In the genomic region with DNA sequence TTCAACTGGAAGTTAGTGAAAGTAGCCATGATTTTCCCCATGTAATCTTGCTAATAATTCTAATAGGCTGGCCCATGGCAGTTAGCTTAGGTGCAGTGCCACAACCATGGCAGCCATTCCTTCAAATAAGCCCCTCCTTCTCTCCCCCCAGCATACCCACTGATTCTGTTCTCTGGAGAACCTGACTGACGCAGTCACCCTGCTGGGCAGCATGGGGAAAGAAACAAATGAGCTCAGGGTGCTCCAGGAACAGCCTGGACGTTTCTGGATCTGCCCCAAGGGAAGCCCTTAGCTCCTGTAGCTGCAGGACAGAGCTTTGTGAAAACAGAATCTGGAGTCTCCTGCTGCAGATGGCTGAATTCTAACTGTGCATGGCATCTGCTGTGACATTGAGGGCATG, we compare ENCODE assay signal across 16 cellular contexts. TPM values are rescaled to one million over a fixed set of nuclear protein-coding genes. Genes with fewer than 3 reads are reported as not detected.
"Had no signal": no experiment of that assay in that cellular context is flagged by ENCODE, and none has a peak within 500 bp of the region (broad histone marks: within the 10 kb centered on the region; RNA-seq: fewer than 3 reads in every experiment).

No MANE protein-coding gene starts in this region.

- H3K27me3 ChIP-seq: neural progenitor cell, pancreas, upper lobe of right lung had no signal

- FAIRE-seq: pancreas had no signal

- H3K9me3 ChIP-seq: pancreas, upper lobe of right lung had no signal

- DNase-seq: activated naive CD4-positive, alpha-beta T cell treated with Interleukin-2 at 50 U/mL for 16 hours; activated naive CD8-positive, alpha-beta T cell treated with anti-CD3 and anti-CD28 coated beads, Interleukin-2, amount 50 U/mL, for 24 hours; effector memory CD8-positive, alpha-beta T cell; mesendoderm; pancreas; stimulated activated naive B cell treated with anti-CD40 and anti-IgM and Interleukin-4, amounts not matched to agents 10 μg/mL and 1 μg/mL and 100 μg/mL, for 72 hours; upper lobe of right lung; WERI-Rb-1 had no signal

- H3K27me3 Mint-ChIP-seq: activated CD4-positive, alpha-beta T cell treated with anti-CD3 and anti-CD28 coated beads for 36 hours; activated naive CD8-positive, alpha-beta T cell treated with anti-CD3 and anti-CD28 coated beads, Interleukin-2, amount 50 U/mL, for 24 hours; central memory CD8-positive, alpha-beta T cell; effector memory CD8-positive, alpha-beta T cell; stimulated activated naive B cell treated with anti-CD40 and anti-IgM and Interleukin-4, amounts not matched to agents 10 μg/mL and 1 μg/mL and 100 μg/mL, for 72 hours had no signal

- H2AFZ ChIP-seq: neural progenitor cell had no signal

- H3K4me3 ChIP-seq: neural progenitor cell, pancreas, upper lobe of right lung had no signal

- H3K9ac ChIP-seq: neural progenitor cell had no signal

- H3K4me2 ChIP-seq: neural progenitor cell had no signal

- H3K4me1 ChIP-seq: neural progenitor cell had no signal

- H3K9me3 Mint-ChIP-seq: activated naive CD8-positive, alpha-beta T cell treated with anti-CD3 and anti-CD28 coated beads, Interleukin-2, amount 50 U/mL, for 24 hours; activated T-helper 1 cell treated with anti-CD3 and anti-CD28 coated beads, Interleukin-12 subunit alpha, Interleukin-12 subunit beta, Interleukin-2, Interleukin-4 antibody, amounts not matched to agents 30 ng/mL and 10 ng/mL and 1 ng/mL, durations not matched to agents 14 hours and 24 hours and 36 hours; central memory CD8-positive, alpha-beta T cell; effector memory CD8-positive, alpha-beta T cell; neural progenitor cell; stimulated activated naive B cell treated with anti-CD40 and anti-IgM and Interleukin-4, amounts not matched to agents 10 μg/mL and 1 μg/mL and 100 μg/mL, for 72 hours had no signal

- H3K36me3 ChIP-seq: neural progenitor cell, WERI-Rb-1 had no signal

- H3K4me3 Mint-ChIP-seq: activated CD4-positive, alpha-beta T cell treated with anti-CD3 and anti-CD28 coated beads for 36 hours; activated naive CD8-positive, alpha-beta T cell treated with anti-CD3 and anti-CD28 coated beads, Interleukin-2, amount 50 U/mL, for 24 hours; central memory CD8-positive, alpha-beta T cell; effector memory CD8-positive, alpha-beta T cell; neural progenitor cell; stimulated activated naive B cell treated with anti-CD40 and anti-IgM and Interleukin-4, amounts not matched to agents 10 μg/mL and 1 μg/mL and 100 μg/mL, for 72 hours had no signal

- H3K27ac ChIP-seq: neural progenitor cell, pancreas, upper lobe of right lung, WERI-Rb-1 had no signal

- H3K27ac Mint-ChIP-seq: activated naive CD8-positive, alpha-beta T cell treated with anti-CD3 and anti-CD28 coated beads, Interleukin-2, amount 50 U/mL, for 24 hours; activated T-helper 1 cell treated with anti-CD3 and anti-CD28 coated beads, Interleukin-12 subunit alpha, Interleukin-12 subunit beta, Interleukin-2, Interleukin-4 antibody, amounts not matched to agents 30 ng/mL and 10 ng/mL and 1 ng/mL, durations not matched to agents 14 hours and 24 hours and 36 hours; neural progenitor cell; stimulated activated naive B cell treated with anti-CD40 and anti-IgM and Interleukin-4, amounts not matched to agents 10 μg/mL and 1 μg/mL and 100 μg/mL, for 72 hours had no signal

RNA-seq across cellular contexts. Expression of a gene that starts 57.7 kb away (rescaled TPM):
- total RNA-seq: activated CD4-positive, alpha-beta T cell treated with anti-CD3 and anti-CD28 coated beads for 36 hours; activated T-helper 1 cell treated with anti-CD3 and anti-CD28 coated beads, Interleukin-12 subunit alpha, Interleukin-12 subunit beta, Interleukin-2, Interleukin-4 antibody, amounts not matched to agents 30 ng/mL and 10 ng/mL and 1 ng/mL, durations not matched to agents 14 hours and 24 hours and 36 hours; epithelial cell of proximal tubule; glomerular endothelial cell; myocyte; pancreas; renal cortical epithelial cell; upper lobe of right lung had no signal
- polyA plus RNA-seq: pancreas had no signal
